Comparison of ENCODE assay signal across 1 cellular context in genomic region chr2:240560480-240561324, GRCh38.
TF ChIP-seq lines count a peak whose summit lies in the region.

No MANE protein-coding gene starts in this region.

TF ChIP-seq in HepG2, 621 proteins besides CTCF, POLR2A, EP300 and RAD21 (continued from another document and continues in another):
- TF ChIP-seq ZNF788 (CRISPR knock-in tag; IDR thresholded peaks at IDR 0.05; ENCODE audit: borderline replicate concordance) (no peak), GFI1 (CRISPR knock-in tag; IDR thresholded peaks at IDR 0.05; ENCODE audit: borderline replicate concordance) (peak; percentile 76; the same call in 1 of the 2 replicates), MIER3 (CRISPR knock-in tag; IDR thresholded peaks at IDR 0.05; ENCODE audit: borderline replicate concordance) (no peak), IRF1 (CRISPR knock-in tag; IDR thresholded peaks at IDR 0.05; ENCODE audit: low read depth) (no peak), SSRP1 (CRISPR knock-in tag; IDR thresholded peaks at IDR 0.05) (no peak), NFE2L1 (CRISPR knock-in tag; IDR thresholded peaks at IDR 0.05; ENCODE audit: borderline replicate concordance) (no peak), RARG (CRISPR knock-in tag; IDR thresholded peaks at IDR 0.05; ENCODE audit: low read depth) (no peak), HOXA5 (CRISPR knock-in tag; IDR thresholded peaks at IDR 0.05) (peak; percentile 20; the same call in 1 of the 2 replicates), ZBTB2 (CRISPR knock-in tag; IDR thresholded peaks at IDR 0.05; ENCODE audit: low read depth) (peak; percentile 47; the same call in 1 of the 2 replicates), KLF16 (CRISPR knock-in tag; IDR thresholded peaks at IDR 0.05) (peak in 1 of 2 experiments; percentile 58; a peak in 2 of 4 replicates), CHD2 (IDR thresholded peaks at IDR 0.05; ENCODE audit: low read depth, low read length) (peak; percentile 18; the same call in 1 of the 2 replicates), HMGXB3 (CRISPR knock-in tag; IDR thresholded peaks at IDR 0.05; ENCODE audit: borderline replicate concordance) (no peak), FOXP4 (CRISPR knock-in tag; IDR thresholded peaks at IDR 0.05) (peak; percentile 54), ARID3A (IDR thresholded peaks at IDR 0.05; ENCODE audit: low read depth, low read length) (no peak), ZNF672 (CRISPR knock-in tag; IDR thresholded peaks at IDR 0.05) (no peak; the same call in 1 of the 2 replicates), ZFP1 (CRISPR knock-in tag; IDR thresholded peaks at IDR 0.05) (no peak), ARNT (IDR thresholded peaks at IDR 0.05) (no peak), ZNF816 (CRISPR knock-in tag; IDR thresholded peaks at IDR 0.05; ENCODE audit: borderline replicate concordance) (peak; percentile 90; the same call in 1 of the 2 replicates), CERS6 (CRISPR knock-in tag; IDR thresholded peaks at IDR 0.05) (no peak; the same call in 1 of the 2 replicates), ZBED4 (CRISPR knock-in tag; IDR thresholded peaks at IDR 0.05; ENCODE audit: borderline replicate concordance) (peak; percentile 74; the same call in 1 of the 2 replicates), ETS1 (CRISPR knock-in tag; IDR thresholded peaks at IDR 0.05) (no peak; the same call in 1 of the 2 replicates), ZBTB25 (CRISPR knock-in tag; IDR thresholded peaks at IDR 0.05) (peak; percentile 29; the same call in 1 of the 2 replicates), THRA (CRISPR knock-in tag; IDR thresholded peaks at IDR 0.05; ENCODE audit: borderline replicate concordance) (no peak; the same call in 1 of the 2 replicates), NFKB2 (CRISPR knock-in tag; IDR thresholded peaks at IDR 0.05; ENCODE audit: borderline replicate concordance) (peak; percentile 72; the same call in 1 of the 2 replicates), CEBPB (IDR thresholded peaks at IDR 0.05; ENCODE audit: borderline replicate concordance, low read depth, low read length) (no peak), RBM22 (optimal IDR thresholded peaks at IDR 0.05; ENCODE audit: low read length) (no peak), ZNF574 (CRISPR knock-in tag; IDR thresholded peaks at IDR 0.05) (peak; percentile 85), ZNF605 (CRISPR knock-in tag; IDR thresholded peaks at IDR 0.05) (peak; percentile 20; the same call in 1 of the 2 replicates), IKZF4 (CRISPR knock-in tag; IDR thresholded peaks at IDR 0.05; ENCODE audit: borderline replicate concordance, low read depth, not compliant biosample characterization) (peak; percentile 97), KLF13 (CRISPR knock-in tag; IDR thresholded peaks at IDR 0.05) (no peak)
